ENCODE assay signal across 12 cellular contexts in the genomic region with DNA sequence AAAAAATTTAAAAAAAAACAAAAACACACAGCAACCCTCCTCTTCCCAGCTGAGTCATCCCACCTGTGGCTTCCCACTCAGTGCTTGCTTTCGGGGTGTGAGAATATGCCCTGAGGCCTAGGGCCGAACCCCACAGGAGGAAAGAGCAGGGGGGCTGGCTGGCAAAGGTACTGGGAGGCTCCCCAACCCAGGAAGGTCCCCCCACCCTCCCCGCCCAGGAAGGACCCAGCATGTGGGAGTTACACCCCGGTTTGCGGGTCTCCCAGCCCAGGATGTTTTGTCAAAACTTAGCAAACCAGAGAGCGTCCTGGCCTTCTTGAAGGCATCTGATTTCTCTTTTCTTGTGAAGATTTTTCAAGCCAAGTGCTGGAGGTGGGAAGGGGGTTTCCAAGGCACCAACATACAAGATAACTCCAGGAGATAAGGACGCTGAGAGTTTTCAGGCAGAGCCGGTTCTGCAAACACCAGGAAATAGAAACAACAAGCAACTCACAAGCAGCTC. TPM values are rescaled to one million over a fixed set of nuclear protein-coding genes. Genes with fewer than 3 reads are reported as not detected.
DNase-seq lines count a peak whose midpoint lies in the region; ATAC-seq lines count a peak whose summit lies in the region.
"Had no signal": no experiment of that assay in that cellular context is flagged by ENCODE, and none has a peak within 500 bp of the region (broad histone marks: within the 10 kb centered on the region; RNA-seq: fewer than 3 reads in every experiment).

No MANE protein-coding gene starts in this region.

- H3K4me3 Mint-ChIP-seq in activated naive CD4-positive, alpha-beta T cell treated with anti-CD3 and anti-CD28 coated beads, Interleukin-2, amount 10 ng/mL, durations not matched to agents 7 days and 5 days: no peak overlapping the region
- no peak overlapping the region for H3K4me3 Mint-ChIP-seq in natural killer cell treated with Interleukin-12 subunit alpha and Interleukin-12 subunit beta and Interleukin-15 and Interleukin-18, amount 100 ng/mL, for 72 hours

- peak; percentile 36 for DNase-seq in EL
- peak; percentile 67 for DNase-seq in M059J (ENCODE audit: low read depth)
- DNase-seq in activated naive CD4-positive, alpha-beta T cell treated with anti-CD3 and anti-CD28 coated beads, Interleukin-2, amount 10 ng/mL, durations not matched to agents 7 days and 5 days: peak; percentile 52
- DNase-seq in natural killer cell treated with Interleukin-12 subunit alpha and Interleukin-12 subunit beta and Interleukin-15 and Interleukin-18, amount 100 ng/mL, for 72 hours (ENCODE audit: low spot score): no peak
- no peak for DNase-seq in DMS53 (lab: John Stamatoyannopoulos, UW)
- DNase-seq in NCI-H774 (lab: John Stamatoyannopoulos, UW): no peak
- no peak for DNase-seq in HuH-7 (ENCODE audit: low spot score)
- DNase-seq in NOMO-1 (lab: John Stamatoyannopoulos, UW; ENCODE audit: unreplicated experiment in 2 of 2): no peak
- DNase-seq: DND-41; effector CD4-positive, alpha-beta T cell had no signal

- CTCF ChIA-PET in activated naive CD4-positive, alpha-beta T cell treated with anti-CD3 and anti-CD28 coated beads, Interleukin-2, amount 10 ng/mL, durations not matched to agents 7 days and 5 days (lab: Charles Lee): no interaction called here

- H3K9me3 Mint-ChIP-seq in activated naive CD4-positive, alpha-beta T cell treated with anti-CD3 and anti-CD28 coated beads, Interleukin-2, amount 10 ng/mL, durations not matched to agents 7 days and 5 days: no peaks in the 10 kb centered on the region
- no peaks in the 10 kb centered on the region for H3K9me3 Mint-ChIP-seq in natural killer cell treated with Interleukin-12 subunit alpha and Interleukin-12 subunit beta and Interleukin-15 and Interleukin-18, amount 100 ng/mL, for 72 hours

- peaks cover 6% of the 10 kb centered on the region for H3K27me3 Mint-ChIP-seq in activated naive CD4-positive, alpha-beta T cell treated with anti-CD3 and anti-CD28 coated beads, Interleukin-2, amount 10 ng/mL, durations not matched to agents 7 days and 5 days
- H3K27me3 Mint-ChIP-seq in natural killer cell treated with Interleukin-12 subunit alpha and Interleukin-12 subunit beta and Interleukin-15 and Interleukin-18, amount 100 ng/mL, for 72 hours: peaks cover 0 to 4% of the 10 kb centered on the region in 2 donors

- peak overlapping the region; percentile 89 for H3K27ac Mint-ChIP-seq in activated naive CD4-positive, alpha-beta T cell treated with anti-CD3 and anti-CD28 coated beads, Interleukin-2, amount 10 ng/mL, durations not matched to agents 7 days and 5 days
- H3K27ac Mint-ChIP-seq in natural killer cell treated with Interleukin-12 subunit alpha and Interleukin-12 subunit beta and Interleukin-15 and Interleukin-18, amount 100 ng/mL, for 72 hours: peak overlapping the region in 1 of 2 donors; percentile 35

- H3K4me1 Mint-ChIP-seq in activated naive CD4-positive, alpha-beta T cell treated with anti-CD3 and anti-CD28 coated beads, Interleukin-2, amount 10 ng/mL, durations not matched to agents 7 days and 5 days: peaks cover 33% of the 10 kb centered on the region
- peaks cover 6 to 11% of the 10 kb centered on the region in 2 donors for H3K4me1 Mint-ChIP-seq in natural killer cell treated with Interleukin-12 subunit alpha and Interleukin-12 subunit beta and Interleukin-15 and Interleukin-18, amount 100 ng/mL, for 72 hours (ENCODE audit: low read depth in 2 of 2)

- peaks cover 1% of the 10 kb centered on the region for H3K36me3 Mint-ChIP-seq in activated naive CD4-positive, alpha-beta T cell treated with anti-CD3 and anti-CD28 coated beads, Interleukin-2, amount 10 ng/mL, durations not matched to agents 7 days and 5 days
- H3K36me3 Mint-ChIP-seq in natural killer cell treated with Interleukin-12 subunit alpha and Interleukin-12 subunit beta and Interleukin-15 and Interleukin-18, amount 100 ng/mL, for 72 hours: no peaks in the 10 kb centered on the region

- ATAC-seq in natural killer cell treated with Interleukin-12 subunit alpha and Interleukin-12 subunit beta and Interleukin-15 and Interleukin-18, amount 100 ng/mL, for 72 hours: peak; percentile 64 to 68

RNA-seq across cellular contexts. Expression of a gene that starts 25.7 kb away (rescaled TPM):
- not detected in 2 replicates for total RNA-seq in M059J (2014; rRNA removed; shearing (Covaris generic))
- total RNA-seq in natural killer cell treated with Interleukin-12 subunit alpha and Interleukin-12 subunit beta and Interleukin-15 and Interleukin-18, amount 100 ng/mL, for 72 hours: 1 to 10 TPM in 1 of 2 donors, not detected in 1; 2.0 TPM
- total RNA-seq: LHCN-M2, pulmonary artery endothelial cell had no signal

RNA-seq across cellular contexts. Expression of a gene that starts 30.5 kb away (rescaled TPM):
- total RNA-seq in M059J (2014; rRNA removed; shearing (Covaris generic)): 0.10 TPM in 1 of 2 replicates, not detected in the other
- 1 to 10 TPM in 1 of 2 donors, not detected in 1; 2.3 TPM for total RNA-seq in natural killer cell treated with Interleukin-12 subunit alpha and Interleukin-12 subunit beta and Interleukin-15 and Interleukin-18, amount 100 ng/mL, for 72 hours
- total RNA-seq: LHCN-M2, pulmonary artery endothelial cell had no signal

Comparison
In these comparisons a context has a peak if more than half of its experiments do, and no peak if none do; other contexts are left out.
1. DNase-seq: peak in EL (single experiment), M059J (single experiment) and activated naive CD4-positive, alpha-beta T cell treated with anti-CD3 and anti-CD28 coated beads, Interleukin-2, amount 10 ng/mL, durations not matched to agents 7 days and 5 days (single experiment); none in natural killer cell treated with Interleukin-12 subunit alpha and Interleukin-12 subunit beta and Interleukin-15 and Interleukin-18, amount 100 ng/mL, for 72 hours (single experiment), DMS53 (single experiment), NCI-H774 (single experiment), HuH-7 (single experiment) and NOMO-1 (0 of 2).